In genomic region chr21:33425825-33426224, GRCh38 we compare ENCODE assay signal across 1 cellular context.
TF ChIP-seq lines count a peak whose summit lies in the region.

No MANE protein-coding gene starts in this region.

TF ChIP-seq in K562, 482 proteins besides CTCF, POLR2A, EP300 and RAD21:
- TF ChIP-seq HDAC8 (tag; IDR thresholded peaks at IDR 0.05) (no peak), GTF2F1 (IDR thresholded peaks at IDR 0.05; ENCODE audit: low read depth, low read length) (no peak), ZNF561 (CRISPR knock-in tag; conservative IDR thresholded peaks at IDR 0.05) (no peak), E2F4 (CRISPR knock-in tag; IDR thresholded peaks at IDR 0.05; ENCODE audit: low read depth) (no peak), IFI16 (CRISPR knock-in tag; IDR thresholded peaks at IDR 0.05) (no peak), ZBTB1 (CRISPR knock-in tag; IDR thresholded peaks at IDR 0.05; ENCODE audit: borderline replicate concordance, low read depth) (no peak), RBM14 (IDR thresholded peaks at IDR 0.05; ENCODE audit: borderline replicate concordance, insufficient read depth, low read depth, low read length) (no peak), NFYB (IDR thresholded peaks at IDR 0.05; ENCODE audit: extremely low read depth, insufficient read length) (no peak), LARP7 (IDR thresholded peaks at IDR 0.05) (no peak), CBX8 (IDR thresholded peaks at IDR 0.05; ENCODE audit: borderline replicate concordance, extremely low read depth, low read depth, low read length, poor library complexity, severe bottlenecking) (no peak)
